8 cellular contexts compared by ENCODE assay signal in the genomic region with DNA sequence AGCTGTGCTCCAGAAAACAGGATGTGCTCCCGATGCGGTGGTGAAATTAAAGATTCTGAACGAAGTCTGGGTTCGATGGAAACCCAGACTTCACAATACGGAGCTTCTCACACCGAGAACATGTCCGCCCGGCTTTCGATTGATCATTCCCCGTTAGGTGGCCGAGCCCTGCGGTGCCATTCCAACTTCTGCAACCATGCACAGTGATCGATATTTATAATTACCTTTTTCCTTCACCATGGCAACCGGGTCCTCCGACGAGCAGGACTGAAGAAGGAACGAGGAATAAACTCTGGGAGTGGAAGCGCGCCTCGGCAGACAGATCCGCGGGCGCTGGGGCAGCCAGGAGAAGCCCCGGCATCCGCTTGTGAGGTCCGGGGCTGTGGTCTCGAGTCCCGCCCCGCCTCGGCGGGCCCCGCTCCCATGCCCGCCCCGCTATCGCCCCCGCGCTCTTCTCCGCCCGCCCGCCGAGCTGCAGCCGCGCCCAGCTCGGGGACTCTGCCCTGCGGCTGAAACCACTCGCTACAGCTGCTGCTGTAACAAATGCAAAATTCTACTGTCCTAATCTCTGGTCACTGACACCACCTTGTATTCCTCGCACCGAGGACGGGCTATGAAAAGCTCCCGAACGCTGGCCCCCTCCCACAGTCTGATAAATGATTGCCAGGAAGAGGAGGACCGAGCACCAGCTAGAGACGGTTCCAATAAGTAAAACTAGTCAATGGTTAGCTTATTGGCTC. TPM values are rescaled to one million over a fixed set of nuclear protein-coding genes. Genes with fewer than 3 reads are reported as not detected.
A peak's percentile ranks its signal among the peaks of the same experiment; 100 is the strongest.
DNase-seq lines count a peak whose midpoint lies in the region; ATAC-seq lines count a peak whose summit lies in the region.

No MANE protein-coding gene starts in this region.

- H3K27ac ChIP-seq in SK-N-MC (no peak overlapping the region), caudate nucleus (ENCODE audit: low read depth, low read length) (peak overlapping the region; percentile 59)

- no peaks in the 10 kb centered on the region for H3K36me3 ChIP-seq in SK-N-MC (ENCODE audit: insufficient read depth, low read length)

- no peaks in the 10 kb centered on the region for H3K9me3 ChIP-seq in SK-N-MC (ENCODE audit: low read depth, low read length)

- intact Hi-C loops in Right ventricle myocardium inferior (cut with DNase I) (loop anchor here (1.0 to 5.0 kb wide), 6 partner anchors 53 to 150 kb away; no protein-coding TSS in a partner anchor), cardiac septum (cut with DNase I) (loop anchor here (5.0 to 10.0 kb wide), 2 partner anchors 153 to 190 kb away; a partner anchor contains a TSS)

- ATAC-seq in Right ventricle myocardium inferior (peak; percentile 59), HG03039 (IDR thresholded peaks at IDR 0.05; ENCODE audit: unreplicated experiment) (peak; percentile 71)

- DNase-seq in Right ventricle myocardium inferior (ENCODE audit: missing footprints) (peak; percentile 67), cardiac septum (ENCODE audit: low spot score) (no peak), SK-N-MC (ENCODE audit: low read depth, low spot score) (no peak), caudate nucleus (lab: John Stamatoyannopoulos, UW) (peak in 21 of 61 donors; percentile 1 to 49 (median 29)), kidney tubule cell (ENCODE audit: low spot score) (peak; percentile 85), NCI-H2196 (lab: John Stamatoyannopoulos, UW; ENCODE audit: unreplicated experiment) (no peak)
- peak; percentile 4 to 14 for DNase-seq in stimulated activated CD4-positive, alpha-beta T cell treated with anti-CD3 and anti-CD28 coated beads, Interleukin-4, amount 100 ng/mL, for 48 hours (ENCODE audit: low read depth in 2 of 2)

- peak overlapping the region; percentile 47 for H3K9ac ChIP-seq in SK-N-MC (ENCODE audit: insufficient read length)

- H3K4me3 ChIP-seq in SK-N-MC, result peak overlapping the region; percentile 76

RNA-seq across cellular contexts. Expression of a gene that starts 26.2 kb away (rescaled TPM):
- 730 TPM for total RNA-seq in Right ventricle myocardium inferior
- total RNA-seq in cardiac septum, result 473 TPM

Comparison
In these comparisons a context has a peak if more than half of its experiments do, and no peak if none do; other contexts are left out.
1. DNase-seq: peak in Right ventricle myocardium inferior (single experiment), kidney tubule cell (single experiment) and stimulated activated CD4-positive, alpha-beta T cell treated with anti-CD3 and anti-CD28 coated beads, Interleukin-4, amount 100 ng/mL, for 48 hours (2 of 2); none in cardiac septum (single experiment), SK-N-MC (single experiment) and NCI-H2196 (single experiment).